In genomic region chr1:201650608-201650933, GRCh38 we compare ENCODE assay signal across 10 cellular contexts.
DNase-seq lines count a peak whose midpoint lies in the region; ATAC-seq and TF ChIP-seq lines count a peak whose summit lies in the region.
"Had no signal": no experiment of that assay in that cellular context is flagged by ENCODE, and none has a peak within 500 bp of the region (broad histone marks: within the 10 kb centered on the region; RNA-seq: fewer than 3 reads in every experiment).

No MANE protein-coding gene starts in this region.

- peak overlapping the region; percentile 59; the same call in 1 of the 2 replicates for H3K56ac ChIP-seq in IMR-90 (ENCODE audit: extremely low read depth, insufficient read depth, low read length)

- no peak overlapping the region for H2BK5ac ChIP-seq in IMR-90 (ENCODE audit: low read depth, low read length, poor library complexity, severe bottlenecking)
- no peak overlapping the region for H2BK5ac ChIP-seq in mesenchymal stem cell (ENCODE audit: low read depth, low read length, poor library complexity, severe bottlenecking)

- H3K9ac ChIP-seq in IMR-90 (ENCODE audit: low read depth, low read length) (peak overlapping the region; percentile 89), mesenchymal stem cell (ENCODE audit: low read length) (peak overlapping the region; percentile 93)
- H3K9ac ChIP-seq: KMS-11 had no signal

- peak overlapping the region; percentile 25; the same call in 1 of the 2 replicates for H3K18ac ChIP-seq in IMR-90 (ENCODE audit: low read depth, low read length)
- peak overlapping the region; percentile 46 to 61 for H3K18ac ChIP-seq in mesenchymal stem cell (ENCODE audit: low read depth in 1 of 2, low read length in 2 of 2)

- H3K4ac ChIP-seq in IMR-90 (ENCODE audit: low read depth, low read length) (peak overlapping the region; percentile 55), mesenchymal stem cell (ENCODE audit: low read depth in 1 of 2, low read length in 2 of 2) (peak overlapping the region; percentile 49 to 57)

- CTCF ChIA-PET in IMR-90 (lab: Yijun Ruan, JAX), result interaction anchor here (1.9 kb wide), 1 partner anchor 53 kb away, joined by 5 read pairs; no protein-coding TSS in a partner anchor

- H4K5ac ChIP-seq in IMR-90 (ENCODE audit: low read depth, low read length), result no peak overlapping the region; the same call in 1 of the 2 replicates

- H2AFZ ChIP-seq in IMR-90 (replicated peaks; ENCODE audit: low read length, poor library complexity) (no peak overlapping the region), mesenchymal stem cell (ENCODE audit: low read depth, low read length) (no peak overlapping the region)

- H2BK12ac ChIP-seq in mesenchymal stem cell (ENCODE audit: low read length in 2 of 2), result peak overlapping the region in 1 of 2 experiments; percentile 9

- H3K79me1 ChIP-seq in IMR-90 (ENCODE audit: low read depth in 1 of 2, low read length in 2 of 2), result peaks cover 32 to 87% of the 10 kb centered on the region in 2 experiments
- H3K79me1 ChIP-seq in mesenchymal stem cell (replicated peaks; ENCODE audit: low read length, poor library complexity, severe bottlenecking), result peaks cover 29% of the 10 kb centered on the region

- H3K27me3 ChIP-seq in IMR-90 (ENCODE audit: control insufficient read depth, insufficient read depth, low read length) (no peaks in the 10 kb centered on the region), mesenchymal stem cell (ENCODE audit: control insufficient read depth in 1 of 2, insufficient read depth in 1 of 2, low read length in 2 of 2) (no peaks in the 10 kb centered on the region), testis (no peaks in the 10 kb centered on the region)

- peak overlapping the region; percentile 93 for H3K27ac ChIP-seq in IMR-90 (ENCODE audit: insufficient read depth, low read length)
- no peak overlapping the region for H3K27ac ChIP-seq in mesenchymal stem cell (ENCODE audit: low read length, poor library complexity, severe bottlenecking)
- peak overlapping the region; percentile 33 to 79 for H3K27ac ChIP-seq in testis
- H3K27ac ChIP-seq: KMS-11 had no signal

- peak overlapping the region; percentile 38 for H2AK9ac ChIP-seq in IMR-90 (replicated peaks; ENCODE audit: low read depth, low read length, poor library complexity)

- TF ChIP-seq CTCF in IMR-90 (conservative IDR thresholded peaks at IDR 0.05; ENCODE audit: low read depth, low read length), result no peak
- TF ChIP-seq CTCF in choroid plexus epithelial cell (conservative IDR thresholded peaks at IDR 0.05; ENCODE audit: low read depth, low read length), result no peak
- no peak for TF ChIP-seq CTCF in testis (IDR thresholded peaks at IDR 0.05)

- ATAC-seq in IMR-90 (ENCODE audit: low read depth), result no peak
- no peak for ATAC-seq in GM18909 (IDR thresholded peaks at IDR 0.05; ENCODE audit: poor library complexity, unreplicated experiment)
- ATAC-seq: activated CD4-positive, alpha-beta T cell treated with anti-CD3 and anti-CD28 coated beads for 36 hours had no signal

- peak overlapping the region; percentile 27 to 59; a peak in 1 of 4 replicates for H4K8ac ChIP-seq in IMR-90 (ENCODE audit: low read depth in 2 of 2, low read length in 2 of 2)
- H4K8ac ChIP-seq in mesenchymal stem cell (ENCODE audit: low read length), result peak overlapping the region; percentile 16

- DNase-seq in IMR-90 (no peak), choroid plexus epithelial cell (ENCODE audit: low read depth) (no peak), mesenchymal stem cell (no peak), testis (no peak), NCI-H2107 treated with DMSO at 0.1 percent for 48 hours (lab: John Stamatoyannopoulos, UW; ENCODE audit: unreplicated experiment) (no peak), Ammon's horn (ENCODE audit: low spot score) (no peak), DMS 273 treated with DMSO at 0.1 percent for 48 hours (lab: John Stamatoyannopoulos, UW) (no peak)

- no TSS peak for BruUV-seq in IMR-90 (replicated peaks; lab: Mats Ljungman, UMichigan)

- H3K36me3 ChIP-seq in IMR-90 (ENCODE audit: control insufficient read depth, insufficient read depth, low read length) (peaks cover 5% of the 10 kb centered on the region), mesenchymal stem cell (ENCODE audit: control insufficient read depth in 1 of 2, insufficient read depth in 2 of 2, low read depth in 1 of 2, low read length in 2 of 2) (peaks cover 0 to 20% of the 10 kb centered on the region in 2 experiments), testis (ENCODE audit: low read depth, missing control alignments) (no peaks in the 10 kb centered on the region)

- no peak for TF ChIP-seq RAD21 in IMR-90 (IDR thresholded peaks at IDR 0.05; ENCODE audit: low read length)

- H3K4me3 ChIP-seq in IMR-90 (ENCODE audit: insufficient read depth, low read depth, low read length) (peak overlapping the region; percentile 67), choroid plexus epithelial cell (ENCODE audit: low read depth, low read length) (peak overlapping the region; percentile 77), mesenchymal stem cell (ENCODE audit: insufficient read depth in 1 of 2, low read depth in 1 of 2, low read length in 2 of 2) (peak overlapping the region; percentile 70 to 96), testis (peak overlapping the region; percentile 9 to 81)

- in situ Hi-C loops in IMR-90 (cut with MboI; ENCODE audit: low sequenced_read_pairs), result no loop called here

- H3K14ac ChIP-seq in IMR-90 (replicated peaks; ENCODE audit: low read depth, low read length) (peak overlapping the region; percentile 90), mesenchymal stem cell (ENCODE audit: low read length in 2 of 2) (peak overlapping the region in 1 of 2 experiments; percentile 94)

- peak overlapping the region; percentile 71; the same call in 1 of the 2 replicates for H2BK120ac ChIP-seq in IMR-90 (ENCODE audit: low read depth, low read length)
- H2BK120ac ChIP-seq in mesenchymal stem cell (ENCODE audit: low read depth, low read length), result no peak overlapping the region

- WGBS in IMR-90 (ENCODE audit: extremely low coverage in 2 of 2, insufficient read length in 1 of 2), 2 experiments, result 25% methylated on average over 9 of the region's 13 CpGs; no CpG with 5 or more reads in 1 of the 2 experiments
- 8% methylated on average over 13 of the region's 13 CpGs for whole genome bisulfite sequencing in mesenchymal stem cell
- WGBS in testis, 2 donors, result 29 to 37% methylated on average over 2 to 13 of the region's 13 CpGs

- H3K9me3 ChIP-seq in IMR-90 (ENCODE audit: control insufficient read depth, insufficient read depth, low read length) (no peaks in the 10 kb centered on the region), mesenchymal stem cell (ENCODE audit: control insufficient read depth, low read length) (no peaks in the 10 kb centered on the region), testis (no peaks in the 10 kb centered on the region)

- peaks cover 69% of the 10 kb centered on the region for H4K20me1 ChIP-seq in IMR-90 (ENCODE audit: insufficient read depth, low read length)

- H2BK15ac ChIP-seq in IMR-90 (ENCODE audit: low read depth, low read length) (no peak overlapping the region), mesenchymal stem cell (ENCODE audit: low read depth, poor library complexity, severe bottlenecking) (peak overlapping the region; percentile 26)

- H3K9me1 ChIP-seq in IMR-90 (ENCODE audit: insufficient read depth, low read length), result peaks cover 42% of the 10 kb centered on the region

- TF ChIP-seq POLR2A in IMR-90 (IDR thresholded peaks at IDR 0.05; ENCODE audit: low read depth, low read length) (no peak; the same call in 1 of the 2 replicates), testis (IDR thresholded peaks at IDR 0.05) (no peak)

- H3K4me2 ChIP-seq in IMR-90 (ENCODE audit: low read depth, low read length), result peak overlapping the region; percentile 73
- H3K4me2 ChIP-seq in mesenchymal stem cell (ENCODE audit: low read length, poor library complexity, severe bottlenecking), result peak overlapping the region; percentile 95
- H3K4me2 ChIP-seq: KMS-11 had no signal

- H3K4me1 ChIP-seq in IMR-90 (ENCODE audit: control insufficient read depth, insufficient read depth, low read length), result peaks cover 39% of the 10 kb centered on the region
- H3K4me1 ChIP-seq in mesenchymal stem cell (ENCODE audit: control insufficient read depth, insufficient read depth, low read depth, low read length), result peaks cover 34% of the 10 kb centered on the region
- H3K4me1 ChIP-seq in testis, result peaks cover 23% of the 10 kb centered on the region

- dilution Hi-C loops in IMR-90 (cut with HindIII; ENCODE audit: low sequenced_read_pairs, unreplicated experiment), result no loop called here

- H4K91ac ChIP-seq in IMR-90 (ENCODE audit: insufficient read depth, low read depth, low read length) (peak overlapping the region; percentile 44; the same call in 1 of the 2 replicates), mesenchymal stem cell (ENCODE audit: low read length) (peak overlapping the region; percentile 25)

- intact Hi-C loops in IMR-90 (cut with micrococcal nuclease), result loop anchor here (2.0 kb wide), 1 partner anchor 46 kb away; no protein-coding TSS in a partner anchor
- intact Hi-C loops in testis (cut with DNase I; ENCODE audit: low total_unique reads), result no loop called here

- H2AK5ac ChIP-seq in IMR-90 (ENCODE audit: low read depth, low read length) (peak overlapping the region; percentile 71), mesenchymal stem cell (ENCODE audit: low read length, severe bottlenecking) (no peak overlapping the region)

- H3K23ac ChIP-seq in IMR-90 (ENCODE audit: low read depth, low read length) (peak overlapping the region; percentile 84), mesenchymal stem cell (ENCODE audit: low read length in 2 of 2) (peak overlapping the region in 1 of 2 experiments; percentile 27)

- no peak overlapping the region for H2BK20ac ChIP-seq in IMR-90 (ENCODE audit: low read depth, low read length)

- POLR2A ChIA-PET in IMR-90 (lab: Charles Lee; ENCODE audit: unreplicated experiment), result interaction anchor here (0.6 to 2.7 kb wide), 5 partner anchors 48 to 145 kb away, joined by 3 to 9 read pairs (median 4); no protein-coding TSS in a partner anchor

TF ChIP-seq in IMR-90, 13 proteins besides CTCF, POLR2A, EP300 and RAD21 (continues in another document):
- TF ChIP-seq RFX5 (IDR thresholded peaks at IDR 0.05; ENCODE audit: low read depth, low read length) (no peak), RCOR1 (IDR thresholded peaks at IDR 0.05; ENCODE audit: insufficient replicate concordance, low read length) (no peak), CEBPB (IDR thresholded peaks at IDR 0.05; ENCODE audit: low read depth, low read length) (no peak), SMC3 (IDR thresholded peaks at IDR 0.05; ENCODE audit: low read depth, low read length) (no peak), CHD1 (IDR thresholded peaks at IDR 0.05; ENCODE audit: low read depth, low read length) (no peak), MAFK (IDR thresholded peaks at IDR 0.05; ENCODE audit: low read depth, low read length) (no peak), MAZ (IDR thresholded peaks at IDR 0.05; ENCODE audit: borderline replicate concordance, low read depth, low read length) (no peak), FOS (IDR thresholded peaks at IDR 0.05; ENCODE audit: low read depth, low read length) (no peak), NFE2L2 (IDR thresholded peaks at IDR 0.05; ENCODE audit: low read depth, low read length) (no peak)
